20 cellular contexts compared by ENCODE assay signal in genomic region chr5:83426855-83427254, GRCh38.
A peak's percentile ranks its signal among the peaks of the same experiment; 100 is the strongest.
DNase-seq lines count a peak whose midpoint lies in the region; ATAC-seq lines count a peak whose summit lies in the region.
"Had no signal": no experiment of that assay in that cellular context is flagged by ENCODE, and none has a peak within 500 bp of the region (broad histone marks: within the 10 kb centered on the region; RNA-seq: fewer than 3 reads in every experiment).

No MANE protein-coding gene starts in this region.

- H3K27ac Mint-ChIP-seq in stimulated activated naive B cell treated with anti-CD40 and anti-IgM and Interleukin-4, amounts not matched to agents 10 μg/mL and 1 μg/mL and 100 μg/mL, for 72 hours, result no peak overlapping the region
- H3K27ac Mint-ChIP-seq in activated naive CD4-positive, alpha-beta T cell treated with anti-CD3 and anti-CD28 coated beads, Interleukin-2, amount 10 ng/mL, durations not matched to agents 7 days and 5 days, result no peak overlapping the region
- H3K27ac Mint-ChIP-seq: activated naive CD8-positive, alpha-beta T cell treated with anti-CD3 and anti-CD28 coated beads, Interleukin-2, amount 50 U/mL, for 24 hours; WTC11 had no signal

- CTCF ChIA-PET in activated naive CD4-positive, alpha-beta T cell treated with anti-CD3 and anti-CD28 coated beads, Interleukin-2, amount 10 ng/mL, durations not matched to agents 7 days and 5 days (lab: Charles Lee), result interaction anchor here (0.7 kb wide), 1 partner anchor 803 kb away, joined by 3 read pairs; no protein-coding TSS in a partner anchor

- peaks cover 2 to 3% of the 10 kb centered on the region in 2 donors for H3K9me3 Mint-ChIP-seq in stimulated activated naive B cell treated with anti-CD40 and anti-IgM and Interleukin-4, amounts not matched to agents 10 μg/mL and 1 μg/mL and 100 μg/mL, for 72 hours
- H3K9me3 Mint-ChIP-seq in activated naive CD4-positive, alpha-beta T cell treated with anti-CD3 and anti-CD28 coated beads, Interleukin-2, amount 10 ng/mL, durations not matched to agents 7 days and 5 days, result no peaks in the 10 kb centered on the region

- H3K27me3 Mint-ChIP-seq in stimulated activated naive B cell treated with anti-CD40 and anti-IgM and Interleukin-4, amounts not matched to agents 10 μg/mL and 1 μg/mL and 100 μg/mL, for 72 hours, result no peaks in the 10 kb centered on the region
- H3K27me3 Mint-ChIP-seq in activated naive CD4-positive, alpha-beta T cell treated with anti-CD3 and anti-CD28 coated beads, Interleukin-2, amount 10 ng/mL, durations not matched to agents 7 days and 5 days, result no peaks in the 10 kb centered on the region

- H3K4me3 Mint-ChIP-seq in stimulated activated naive B cell treated with anti-CD40 and anti-IgM and Interleukin-4, amounts not matched to agents 10 μg/mL and 1 μg/mL and 100 μg/mL, for 72 hours, result no peak overlapping the region
- H3K4me3 Mint-ChIP-seq in activated naive CD4-positive, alpha-beta T cell treated with anti-CD3 and anti-CD28 coated beads, Interleukin-2, amount 10 ng/mL, durations not matched to agents 7 days and 5 days, result no peak overlapping the region
- H3K4me3 Mint-ChIP-seq: activated naive CD8-positive, alpha-beta T cell treated with anti-CD3 and anti-CD28 coated beads, Interleukin-2, amount 50 U/mL, for 24 hours; WTC11 had no signal

- peak; percentile 48 for ATAC-seq in GM18867 (IDR thresholded peaks at IDR 0.05; ENCODE audit: unreplicated experiment)
- ATAC-seq in GM21717 (IDR thresholded peaks at IDR 0.05; ENCODE audit: unreplicated experiment), result peak; percentile 59
- ATAC-seq in HG02981 (IDR thresholded peaks at IDR 0.05; ENCODE audit: unreplicated experiment), result peak; percentile 59
- peak; percentile 45 to 67 for ATAC-seq in stimulated activated naive B cell treated with anti-CD40 and anti-IgM and Interleukin-4, amounts not matched to agents 10 μg/mL and 1 μg/mL and 100 μg/mL, for 72 hours (replicated peaks)
- ATAC-seq: activated naive CD8-positive, alpha-beta T cell treated with anti-CD3 and anti-CD28 coated beads, Interleukin-2, amount 50 U/mL, for 24 hours; HepG2; left ventricle myocardium superior; WTC11 had no signal

- no peaks in the 10 kb centered on the region for H3K36me3 Mint-ChIP-seq in stimulated activated naive B cell treated with anti-CD40 and anti-IgM and Interleukin-4, amounts not matched to agents 10 μg/mL and 1 μg/mL and 100 μg/mL, for 72 hours
- H3K36me3 Mint-ChIP-seq in activated naive CD4-positive, alpha-beta T cell treated with anti-CD3 and anti-CD28 coated beads, Interleukin-2, amount 10 ng/mL, durations not matched to agents 7 days and 5 days, result no peaks in the 10 kb centered on the region

- no peaks in the 10 kb centered on the region for H3K4me1 Mint-ChIP-seq in stimulated activated naive B cell treated with anti-CD40 and anti-IgM and Interleukin-4, amounts not matched to agents 10 μg/mL and 1 μg/mL and 100 μg/mL, for 72 hours
- no peaks in the 10 kb centered on the region for H3K4me1 Mint-ChIP-seq in activated naive CD4-positive, alpha-beta T cell treated with anti-CD3 and anti-CD28 coated beads, Interleukin-2, amount 10 ng/mL, durations not matched to agents 7 days and 5 days
- H3K4me1 Mint-ChIP-seq: activated naive CD8-positive, alpha-beta T cell treated with anti-CD3 and anti-CD28 coated beads, Interleukin-2, amount 50 U/mL, for 24 hours had no signal

- DNase-seq in stimulated activated naive B cell treated with anti-CD40 and anti-IgM and Interleukin-4, amounts not matched to agents 10 μg/mL and 1 μg/mL and 100 μg/mL, for 72 hours, result no peak
- DNase-seq in activated naive CD4-positive, alpha-beta T cell treated with anti-CD3 and anti-CD28 coated beads, Interleukin-2, amount 10 ng/mL, durations not matched to agents 7 days and 5 days, result no peak
- DNase-seq in HPDE6-E6E7 (ENCODE audit: extremely low spot score) (no peak), glomerular visceral epithelial cell (ENCODE audit: extremely low spot score) (no peak)
- DNase-seq: activated naive CD8-positive, alpha-beta T cell treated with anti-CD3 and anti-CD28 coated beads, Interleukin-2, amount 50 U/mL, for 24 hours; AML-193; dorsolateral prefrontal cortex; glutamatergic neuron; GM23248; left ventricle myocardium superior; MG63; NCI-H1694 treated with DMSO at 0.1 percent for 48 hours; NCI-H446; SHP77 treated with DMSO at 0.1 percent for 48 hours; T-helper 2 cell had no signal
